In the genomic region with DNA sequence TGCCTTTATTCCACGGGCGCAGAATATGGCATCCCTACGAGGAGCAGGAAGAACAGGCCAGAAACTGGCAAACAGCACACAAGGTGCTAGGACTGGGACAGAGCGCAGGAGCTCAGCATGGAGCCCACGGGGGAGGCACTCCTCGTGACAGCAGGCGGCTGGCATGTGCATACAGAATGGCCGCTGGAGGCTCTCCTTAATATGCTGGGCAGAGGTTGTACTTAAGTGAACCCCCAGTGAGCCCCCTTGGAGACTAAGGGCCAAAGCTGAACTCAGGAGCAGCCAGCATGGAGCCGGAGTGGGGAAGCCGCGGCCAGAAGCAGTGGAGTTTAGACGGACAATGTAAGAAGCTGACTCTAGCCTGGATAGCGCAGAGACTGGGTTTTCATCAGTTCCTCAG, we compare ENCODE assay signal across 21 cellular contexts.
"Had no signal": no experiment of that assay in that cellular context is flagged by ENCODE, and none has a peak within 500 bp of the region (broad histone marks: within the 10 kb centered on the region; RNA-seq: fewer than 3 reads in every experiment).

No MANE protein-coding gene starts in this region.

- H3K4me2 ChIP-seq: hepatocyte had no signal

- H3K9me3 ChIP-seq: left ventricle myocardium inferior, lower lobe of right lung, neutrophil, sigmoid colon, stomach, thoracic aorta had no signal

- H3K4me1 ChIP-seq: foreskin keratinocyte, lower lobe of right lung, sigmoid colon had no signal

- H3K4me3 ChIP-seq: coronary artery, hepatocyte, left ventricle myocardium inferior, lower lobe of right lung, sigmoid colon, skin epidermis, stomach, thoracic aorta had no signal

- DNase-seq: effector CD4-positive, alpha-beta T cell; endodermal cell; erythroblast; foreskin keratinocyte; head of caudate nucleus; kidney; left cardiac atrium; left ventricle myocardium inferior; lower lobe of right lung; naive B cell; nephron progenitor cell; sigmoid colon; stimulated activated CD4-positive, alpha-beta T cell treated with anti-CD3 and anti-CD28 coated beads, Interleukin-12 subunit alpha, Interleukin-12 subunit beta, amount 100 ng/mL, for 4 hours; stimulated activated naive CD4-positive, alpha-beta T cell; stomach; substantia nigra had no signal

- H3K36me3 ChIP-seq: left ventricle myocardium inferior, lower lobe of right lung, neutrophil, sigmoid colon, stomach, thoracic aorta had no signal

- H2AFZ ChIP-seq: hepatocyte had no signal

- H3K27ac ChIP-seq: coronary artery, foreskin keratinocyte, hepatocyte, left ventricle myocardium inferior, lower lobe of right lung, neutrophil, sigmoid colon, stomach, thoracic aorta had no signal

- H3K27me3 ChIP-seq: hepatocyte, neutrophil, sigmoid colon had no signal

- H3K79me2 ChIP-seq: hepatocyte had no signal
